ENCODE assay signal across 12 cellular contexts in the genomic region with DNA sequence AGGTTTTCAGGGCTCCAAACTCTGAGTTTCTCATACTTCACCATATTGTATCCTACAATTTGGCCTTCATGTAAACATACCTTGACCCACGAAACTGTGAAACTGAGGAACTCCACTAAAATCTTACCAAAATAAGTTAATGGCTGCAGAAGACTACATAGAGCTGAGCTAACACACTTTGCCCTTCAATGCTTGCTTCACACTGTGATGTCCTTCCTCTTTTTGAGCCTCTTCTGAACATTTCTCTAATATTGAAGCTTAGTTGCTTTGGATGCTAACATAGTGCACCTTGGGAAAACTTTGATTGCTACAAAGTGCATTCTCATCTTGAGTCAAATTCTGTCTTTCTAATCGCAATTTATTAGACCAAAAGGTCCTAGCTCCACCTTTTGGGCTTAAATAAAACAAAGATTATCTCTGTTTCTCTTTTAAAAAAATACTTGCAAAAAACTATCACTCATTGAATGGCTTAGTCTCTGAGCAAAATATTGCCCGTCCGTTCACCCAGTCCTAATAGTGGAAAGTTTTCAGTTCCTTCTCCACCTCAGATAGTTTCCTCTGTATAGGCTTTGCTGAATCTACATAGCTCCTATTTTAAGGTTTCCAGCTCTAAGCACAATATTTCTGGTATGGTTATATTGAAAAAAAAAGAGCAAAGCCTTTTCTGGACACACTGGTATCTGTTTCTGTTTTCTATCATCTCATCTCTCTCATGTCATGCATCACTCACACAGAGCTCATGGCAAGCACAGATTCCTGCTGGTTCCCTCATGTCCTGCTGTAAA.
DNase-seq lines count a peak whose midpoint lies in the region; ATAC-seq and TF ChIP-seq lines count a peak whose summit lies in the region.
"Had no signal": no experiment of that assay in that cellular context is flagged by ENCODE, and none has a peak within 500 bp of the region (broad histone marks: within the 10 kb centered on the region; RNA-seq: fewer than 3 reads in every experiment).

No MANE protein-coding gene starts in this region.

- H3F3A ChIP-seq in neural progenitor cell (ENCODE audit: low read depth) = no peaks in the 10 kb centered on the region

- ATAC-seq in GM18868 (IDR thresholded peaks at IDR 0.05; ENCODE audit: unreplicated experiment) (peak; percentile 84), HG02588 (IDR thresholded peaks at IDR 0.05; ENCODE audit: unreplicated experiment) (peak; percentile 51), HG03520 (IDR thresholded peaks at IDR 0.05; ENCODE audit: unreplicated experiment) (peak; percentile 57)
- no peak for ATAC-seq in naive thymus-derived CD4-positive, alpha-beta T cell
- ATAC-seq in activated naive CD4-positive, alpha-beta T cell treated with anti-CD3 and anti-CD28 coated beads, Interleukin-2, amount 50 U/mL, for 72 hours = no peak

- H3K27me3 ChIP-seq in neural progenitor cell = no peaks in the 10 kb centered on the region
- H3K27me3 ChIP-seq in naive thymus-derived CD4-positive, alpha-beta T cell (ENCODE audit: control insufficient read depth in 2 of 2, insufficient read depth in 2 of 2, low read length in 2 of 2) = no peaks in the 10 kb centered on the region
- H3K27me3 ChIP-seq: BLaER1 treated with 17β-estradiol and CSF1 and Interleukin-3, amounts not matched to agents 10 nM and 100 nM; colonic mucosa had no signal

- no peaks in the 10 kb centered on the region for H3K36me3 Mint-ChIP-seq in neural progenitor cell
- H3K36me3 Mint-ChIP-seq in naive thymus-derived CD4-positive, alpha-beta T cell = no peaks in the 10 kb centered on the region
- no peaks in the 10 kb centered on the region for H3K36me3 Mint-ChIP-seq in activated naive CD4-positive, alpha-beta T cell treated with anti-CD3 and anti-CD28 coated beads, Interleukin-2, amount 50 U/mL, for 72 hours

- no peak overlapping the region for H3K4me3 ChIP-seq in neural progenitor cell
- H3K4me3 ChIP-seq in naive thymus-derived CD4-positive, alpha-beta T cell (ENCODE audit: low read length) = no peak overlapping the region
- H3K4me3 ChIP-seq: BLaER1 treated with 17β-estradiol and CSF1 and Interleukin-3, amounts not matched to agents 10 nM and 100 nM; colonic mucosa had no signal

- H3K4me3 Mint-ChIP-seq in neural progenitor cell = no peak overlapping the region
- H3K4me3 Mint-ChIP-seq in naive thymus-derived CD4-positive, alpha-beta T cell = no peak overlapping the region
- H3K4me3 Mint-ChIP-seq: neural crest cell had no signal

- no peaks in the 10 kb centered on the region for H3K27me3 Mint-ChIP-seq in neural progenitor cell (ENCODE audit: insufficient read depth, low read depth)
- H3K27me3 Mint-ChIP-seq in naive thymus-derived CD4-positive, alpha-beta T cell = no peaks in the 10 kb centered on the region

- H2AFZ ChIP-seq in neural progenitor cell (replicated peaks) = peak overlapping the region; percentile 36

- intact Hi-C loops in naive thymus-derived CD4-positive, alpha-beta T cell (cut with micrococcal nuclease) = no loop called here

- CTCF ChIA-PET in naive thymus-derived CD4-positive, alpha-beta T cell (lab: Charles Lee) = no interaction called here

- H4K20me1 ChIP-seq in neural progenitor cell (ENCODE audit: low read depth) = no peaks in the 10 kb centered on the region
- H4K20me1 ChIP-seq: BLaER1 treated with 17β-estradiol and CSF1 and Interleukin-3, amounts not matched to agents 10 nM and 100 nM had no signal

- POLR2A ChIA-PET in naive thymus-derived CD4-positive, alpha-beta T cell (lab: Charles Lee) = no interaction called here

- no peak overlapping the region for H3K27ac Mint-ChIP-seq in neural progenitor cell
- no peak overlapping the region for H3K27ac Mint-ChIP-seq in naive thymus-derived CD4-positive, alpha-beta T cell
- no peak overlapping the region for H3K27ac Mint-ChIP-seq in activated naive CD4-positive, alpha-beta T cell treated with anti-CD3 and anti-CD28 coated beads, Interleukin-2, amount 50 U/mL, for 72 hours

- peaks cover 10% of the 10 kb centered on the region for H3K4me1 ChIP-seq in neural progenitor cell
- no peaks in the 10 kb centered on the region for H3K4me1 ChIP-seq in naive thymus-derived CD4-positive, alpha-beta T cell (ENCODE audit: control insufficient read depth in 2 of 2, insufficient read depth in 2 of 2, low read length in 2 of 2)
- H3K4me1 ChIP-seq: BLaER1 treated with 17β-estradiol and CSF1 and Interleukin-3, amounts not matched to agents 10 nM and 100 nM; colonic mucosa had no signal

- no peaks in the 10 kb centered on the region for H3K9me3 ChIP-seq in neural progenitor cell (ENCODE audit: low read depth)
- H3K9me3 ChIP-seq in naive thymus-derived CD4-positive, alpha-beta T cell (ENCODE audit: control insufficient read depth in 2 of 3, low read length in 3 of 3) = no peaks in the 10 kb centered on the region
- H3K9me3 ChIP-seq: BLaER1 treated with 17β-estradiol and CSF1 and Interleukin-3, amounts not matched to agents 10 nM and 100 nM; colonic mucosa had no signal

- no peak overlapping the region for H3K4me2 ChIP-seq in neural progenitor cell
- H3K4me2 ChIP-seq: BLaER1 treated with 17β-estradiol and CSF1 and Interleukin-3, amounts not matched to agents 10 nM and 100 nM had no signal

- peaks cover 3% of the 10 kb centered on the region for H3K9me3 Mint-ChIP-seq in neural progenitor cell
- peaks cover 0 to 13% (median 4%) of the 10 kb centered on the region in 11 donors for H3K9me3 Mint-ChIP-seq in naive thymus-derived CD4-positive, alpha-beta T cell
- peaks cover 9 to 11% of the 10 kb centered on the region in 2 donors for H3K9me3 Mint-ChIP-seq in activated naive CD4-positive, alpha-beta T cell treated with anti-CD3 and anti-CD28 coated beads, Interleukin-2, amount 50 U/mL, for 72 hours

- H3K79me2 ChIP-seq in neural progenitor cell (ENCODE audit: low read depth) = no peaks in the 10 kb centered on the region

- H3K27ac ChIP-seq in neural progenitor cell = no peak overlapping the region
- H3K27ac ChIP-seq in naive thymus-derived CD4-positive, alpha-beta T cell (ENCODE audit: low read depth, low read length) = no peak overlapping the region
- H3K27ac ChIP-seq: BLaER1 treated with 17β-estradiol and CSF1 and Interleukin-3, amounts not matched to agents 10 nM and 100 nM; colonic mucosa had no signal

- no peak overlapping the region for H3K9ac ChIP-seq in neural progenitor cell
- H3K9ac ChIP-seq: BLaER1 treated with 17β-estradiol and CSF1 and Interleukin-3, amounts not matched to agents 10 nM and 100 nM had no signal

- TF ChIP-seq CTCF in neural progenitor cell (IDR thresholded peaks at IDR 0.05) = no peak

- DNase-seq in neural progenitor cell (ENCODE audit: low spot score) = no peak
- DNase-seq in naive thymus-derived CD4-positive, alpha-beta T cell = no peak
- no peak for DNase-seq in activated naive CD4-positive, alpha-beta T cell treated with anti-CD3 and anti-CD28 coated beads, Interleukin-2, amount 50 U/mL, for 72 hours (ENCODE audit: low spot score in 2 of 2)
- DNase-seq in central memory CD4-positive, alpha-beta T cell = no peak
- no peak for DNase-seq in NCI-H1417 (lab: John Stamatoyannopoulos, UW)
- DNase-seq: colonic mucosa, NCI-H2171 had no signal

- no peaks in the 10 kb centered on the region for H3K36me3 ChIP-seq in neural progenitor cell
- H3K36me3 ChIP-seq in naive thymus-derived CD4-positive, alpha-beta T cell (ENCODE audit: control insufficient read depth in 2 of 3, insufficient read depth in 3 of 3, low read length in 3 of 3) = no peaks in the 10 kb centered on the region
- H3K36me3 ChIP-seq: BLaER1 treated with 17β-estradiol and CSF1 and Interleukin-3, amounts not matched to agents 10 nM and 100 nM; colonic mucosa had no signal

- H3K4me1 Mint-ChIP-seq in neural progenitor cell = peaks cover 2% of the 10 kb centered on the region
- H3K4me1 Mint-ChIP-seq in naive thymus-derived CD4-positive, alpha-beta T cell = no peaks in the 10 kb centered on the region

Comparison
In these comparisons a context has a peak if more than half of its experiments do, and no peak if none do; other contexts are left out.
1. ATAC-seq: peak in GM18868 (single experiment), HG02588 (single experiment) and HG03520 (single experiment); none in naive thymus-derived CD4-positive, alpha-beta T cell (single experiment) and activated naive CD4-positive, alpha-beta T cell treated with anti-CD3 and anti-CD28 coated beads, Interleukin-2, amount 50 U/mL, for 72 hours (0 of 2).